1 cellular context compared by ENCODE assay signal in the genomic region with DNA sequence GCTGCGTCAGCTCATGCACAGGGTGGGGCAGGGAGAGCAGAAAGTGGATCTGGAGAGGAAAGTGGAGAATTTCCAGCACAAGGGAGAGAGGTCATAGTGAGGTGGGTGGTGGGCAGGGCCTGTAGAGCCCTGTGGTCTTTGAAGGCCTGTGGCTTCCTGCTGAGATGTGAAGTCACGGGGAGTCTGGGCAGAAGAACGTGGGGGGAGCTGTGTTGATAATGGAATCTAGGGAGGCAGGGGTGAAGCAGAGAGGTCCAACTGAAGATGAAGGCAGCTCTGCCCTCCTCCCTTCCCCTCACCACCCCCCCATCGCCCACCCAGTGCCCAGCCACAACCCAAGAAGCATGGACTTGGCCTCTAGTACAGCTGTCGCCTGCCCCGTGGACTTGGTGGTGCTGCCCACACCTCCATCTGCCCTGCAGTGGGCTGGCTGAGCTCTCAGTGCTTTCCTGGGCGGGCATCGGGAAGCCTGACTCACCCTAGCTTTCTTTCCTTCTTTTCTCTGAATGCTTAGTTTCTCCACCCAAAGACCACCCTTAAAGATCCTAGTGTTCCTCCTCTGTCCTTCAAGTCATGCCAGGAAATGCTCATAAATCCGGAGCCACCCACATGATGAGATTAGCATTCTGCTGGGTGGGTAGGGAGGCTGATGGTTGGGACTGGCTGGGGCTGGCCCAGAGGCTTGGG.
TF ChIP-seq lines count a peak whose summit lies in the region.

No MANE protein-coding gene starts in this region.

TF ChIP-seq in H1, 55 proteins besides CTCF, POLR2A, EP300 and RAD21:
- TF ChIP-seq HDAC2 (IDR thresholded peaks at IDR 0.05; ENCODE audit: borderline replicate concordance in 1 of 2, low read depth in 2 of 2, low read length in 2 of 2), result no peak
- TF ChIP-seq SP2 (IDR thresholded peaks at IDR 0.05; ENCODE audit: low read length), result no peak
- no peak for TF ChIP-seq SRF (IDR thresholded peaks at IDR 0.05; ENCODE audit: low read depth, low read length)
- TF ChIP-seq SUZ12 (IDR thresholded peaks at IDR 0.05; ENCODE audit: low read length), result no peak
- no peak for TF ChIP-seq SIN3A (conservative IDR thresholded peaks at IDR 0.05 in 1 of 2, IDR thresholded peaks at IDR 0.05 in 1 of 2; ENCODE audit: low read depth in 1 of 2, low read length in 2 of 2)
- no peak for TF ChIP-seq POLR2AphosphoS5 (IDR thresholded peaks at IDR 0.05; ENCODE audit: low read depth, low read length)
- TF ChIP-seq, protein P1, sequence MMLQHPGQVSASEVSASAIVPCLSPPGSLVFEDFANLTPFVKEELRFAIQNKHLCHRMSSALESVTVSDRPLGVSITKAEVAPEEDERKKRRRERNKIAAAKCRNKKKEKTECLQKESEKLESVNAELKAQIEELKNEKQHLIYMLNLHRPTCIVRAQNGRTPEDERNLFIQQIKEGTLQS (IDR thresholded peaks at IDR 0.05; ENCODE audit: insufficient read depth, low read depth, low read length), result no peak
- TF ChIP-seq, protein P2, sequence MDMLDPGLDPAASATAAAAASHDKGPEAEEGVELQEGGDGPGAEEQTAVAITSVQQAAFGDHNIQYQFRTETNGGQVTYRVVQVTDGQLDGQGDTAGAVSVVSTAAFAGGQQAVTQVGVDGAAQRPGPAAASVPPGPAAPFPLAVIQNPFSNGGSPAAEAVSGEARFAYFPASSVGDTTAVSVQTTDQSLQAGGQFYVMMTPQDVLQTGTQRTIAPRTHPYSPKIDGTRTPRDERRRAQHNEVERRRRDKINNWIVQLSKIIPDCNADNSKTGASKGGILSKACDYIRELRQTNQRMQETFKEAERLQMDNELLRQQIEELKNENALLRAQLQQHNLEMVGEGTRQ (IDR thresholded peaks at IDR 0.05; ENCODE audit: low read length), result no peak
- no peak for TF ChIP-seq EZH2 (IDR thresholded peaks at IDR 0.05; ENCODE audit: low read depth, low read length, severe bottlenecking)
- no peak for TF ChIP-seq PHF8 (conservative IDR thresholded peaks at IDR 0.05; ENCODE audit: low read depth, low read length)
- no peak for TF ChIP-seq EGR1 (IDR thresholded peaks at IDR 0.05; ENCODE audit: borderline replicate concordance, low read depth, low read length)
- TF ChIP-seq, protein P3, sequence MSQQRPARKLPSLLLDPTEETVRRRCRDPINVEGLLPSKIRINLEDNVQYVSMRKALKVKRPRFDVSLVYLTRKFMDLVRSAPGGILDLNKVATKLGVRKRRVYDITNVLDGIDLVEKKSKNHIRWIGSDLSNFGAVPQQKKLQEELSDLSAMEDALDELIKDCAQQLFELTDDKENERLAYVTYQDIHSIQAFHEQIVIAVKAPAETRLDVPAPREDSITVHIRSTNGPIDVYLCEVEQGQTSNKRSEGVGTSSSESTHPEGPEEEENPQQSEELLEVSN (IDR thresholded peaks at IDR 0.05), result no peak
- TF ChIP-seq RNF2 (IDR thresholded peaks at IDR 0.05; ENCODE audit: borderline replicate concordance, low read depth, low read length, missing control alignments, poor library complexity, severe bottlenecking), result no peak
